9 cellular contexts compared by ENCODE assay signal in the genomic region with DNA sequence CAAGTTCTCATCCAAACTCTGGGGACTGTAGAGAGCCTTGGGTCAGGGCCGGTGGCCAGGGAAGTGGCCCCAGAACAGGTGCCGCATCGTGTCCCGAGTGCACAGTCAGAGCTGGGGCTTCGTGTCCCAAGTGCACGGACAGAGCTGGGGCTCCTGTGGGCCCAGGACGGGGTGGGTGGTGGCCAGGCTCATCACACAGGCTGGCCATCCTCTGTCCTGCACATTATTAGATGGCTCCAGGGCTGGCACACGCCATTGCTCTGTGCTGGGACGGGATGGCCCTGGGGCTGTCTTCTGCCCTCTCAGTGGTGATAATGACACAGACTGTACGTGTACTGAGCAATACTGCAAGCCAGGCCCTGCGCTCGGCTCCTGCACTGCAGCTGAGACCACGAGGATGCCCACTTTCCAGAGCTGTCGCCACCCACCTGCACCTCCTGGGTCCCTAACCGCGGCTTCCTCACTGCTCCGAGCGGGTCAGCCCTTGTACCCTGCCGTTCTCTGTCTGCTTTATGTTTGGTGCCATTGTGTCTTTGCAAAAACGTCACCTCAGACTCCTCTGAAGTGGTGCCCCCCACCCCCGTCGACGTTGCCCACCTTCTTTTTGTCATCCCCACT. TPM values are rescaled to one million over a fixed set of nuclear protein-coding genes. Genes with fewer than 3 reads are reported as not detected.
DNase-seq lines count a peak whose midpoint lies in the region; ATAC-seq and TF ChIP-seq lines count a peak whose summit lies in the region.
"Had no signal": no experiment of that assay in that cellular context is flagged by ENCODE, and none has a peak within 500 bp of the region (broad histone marks: within the 10 kb centered on the region; RNA-seq: fewer than 3 reads in every experiment).

No MANE protein-coding gene starts in this region.

- H3K27ac Mint-ChIP-seq in glutamatergic neuron (ENCODE audit: unreplicated experiment): peak overlapping the region; percentile 2

- 73 to 77% methylated on average over 23 of the region's 23 CpGs for WGBS in GM23248 (ENCODE audit: low coverage in 1 of 2, low lambda C conversion rate in 2 of 2, missing lambda C conversion rate in 2 of 2), 2 experiments

- ATAC-seq in GM21423 (IDR thresholded peaks at IDR 0.05; ENCODE audit: unreplicated experiment): no peak

- no peaks in the 10 kb centered on the region for H3K36me3 ChIP-seq in GM23248 (ENCODE audit: low read depth)

- H3K4me1 Mint-ChIP-seq in glutamatergic neuron (ENCODE audit: low read depth, unreplicated experiment): peaks cover 17% of the 10 kb centered on the region

- no peaks in the 10 kb centered on the region for H3K9me3 ChIP-seq in GM23248 (ENCODE audit: low read depth)

- in situ Hi-C loops in GM23248 (cut with MboI): no loop called here

- H3F3A ChIP-seq in GM23248 (ENCODE audit: insufficient read depth): no peaks in the 10 kb centered on the region

- 0 out of 2 replicates have a peak, but pooled peaks cover 4% of the 10 kb centered on the region for H4K20me1 ChIP-seq in GM23248 (ENCODE audit: insufficient read depth)

- no peaks in the 10 kb centered on the region for H3K36me3 Mint-ChIP-seq in glutamatergic neuron (ENCODE audit: unreplicated experiment)

- peaks cover 4% of the 10 kb centered on the region; the same call in 1 of the 2 replicates for H3K4me1 ChIP-seq in GM23248 (ENCODE audit: insufficient read depth)

- TF ChIP-seq CTCF in WI38 (IDR thresholded peaks at IDR 0.05; ENCODE audit: low read depth, low read length): no peak
- no peak for TF ChIP-seq CTCF in glutamatergic neuron (IDR thresholded peaks at IDR 0.05; ENCODE audit: partially characterized antibody, unreplicated experiment)

- no peak overlapping the region for H3K27ac ChIP-seq in GM23248
- H3K27ac ChIP-seq in skin epidermis: peak overlapping the region in 2 of 21 experiments; percentile 65 to 66
- no peak overlapping the region for H3K27ac ChIP-seq in caudate nucleus (ENCODE audit: low read depth, low read length)

- no peak overlapping the region for H3K9ac ChIP-seq in GM23248

- H3K4me3 Mint-ChIP-seq in glutamatergic neuron (ENCODE audit: unreplicated experiment): peak overlapping the region; percentile 85

- peak overlapping the region; percentile 86 for H3K4me2 ChIP-seq in GM23248 (ENCODE audit: unreplicated experiment)

- peak overlapping the region; percentile 78 for H3K4me3 ChIP-seq in GM23248
- H3K4me3 ChIP-seq in WI38 (ENCODE audit: low read depth, low read length): peak overlapping the region; percentile 73
- H3K4me3 ChIP-seq in skin epidermis: peak overlapping the region in 6 of 7 experiments; percentile 52 to 67 (median 62)

- DNase-seq in GM23248 (no peak), glutamatergic neuron (no peak), HCEC 1CT (no peak), hippocampal formation (lab: John Stamatoyannopoulos, UW) (no peak), caudate nucleus (lab: John Stamatoyannopoulos, UW) (no peak)
- DNase-seq: NCI-H1048 had no signal

- peaks cover 6% of the 10 kb centered on the region for H3K27me3 Mint-ChIP-seq in glutamatergic neuron (ENCODE audit: unreplicated experiment)

- H2AFZ ChIP-seq in GM23248: no peak overlapping the region

- peaks cover 62% of the 10 kb centered on the region for H3K79me2 ChIP-seq in GM23248 (ENCODE audit: insufficient read depth)

- peaks cover 10% of the 10 kb centered on the region for H3K9me3 Mint-ChIP-seq in glutamatergic neuron (ENCODE audit: unreplicated experiment)

- H3K9me2 ChIP-seq in GM23248 (ENCODE audit: insufficient read depth): no peaks in the 10 kb centered on the region

- H3K27me3 ChIP-seq in GM23248 (replicated peaks; ENCODE audit: insufficient read depth): no peaks in the 10 kb centered on the region

RNA-seq across cellular contexts. Expression of a gene that starts 1.9 kb away (rescaled TPM):
- total RNA-seq in GM23248 (2014; rRNA removed; shearing (Covaris generic)): 3.7 and 4.6 TPM in 2 replicates
- polyA plus RNA-seq in GM23248 (2016; fragmentation: Nextera tagmentation; extraction: Ambion mirVana): 0.63 and 0.86 TPM in 2 replicates
- 211 TPM for total RNA-seq in glutamatergic neuron (ENCODE audit: unreplicated experiment)

Comparison
In these comparisons a context has a peak if more than half of its experiments do, and no peak if none do; other contexts are left out.
1. RNA of a gene that starts 1.9 kb away (total RNA-seq): 211 TPM in glutamatergic neuron (single experiment); 3.7 to 4.6 TPM in GM23248; every median in the first group is over 10 times any median in the second.
2. Peak in every context shown above with its lines, with median percentiles within 50 percentile points of each other: H3K4me3 ChIP-seq.